8 cellular contexts compared by ENCODE assay signal in genomic region chr7:127251458-127252379, GRCh38. TPM values are rescaled to one million over a fixed set of nuclear protein-coding genes. Genes with fewer than 3 reads are reported as not detected.
DNase-seq lines count a peak whose midpoint lies in the region; ATAC-seq and TF ChIP-seq lines count a peak whose summit lies in the region.

No MANE protein-coding gene starts in this region.

- DNase-seq in activated CD4-positive, CD25-positive, alpha-beta regulatory T cell treated with anti-CD3 and anti-CD28 coated beads, Interleukin-2, amount 50 U/mL, for 72 hours, result peak; percentile 33
- DNase-seq in SK-N-DZ (ENCODE audit: low spot score) (peak; percentile 30), natural killer cell (no peak), COR-L47 (lab: John Stamatoyannopoulos, UW) (no peak)
- peak in 1 of 3 experiments; percentile 5 for DNase-seq in effector memory CD8-positive, alpha-beta T cell

- peak overlapping the region; percentile 85 to 90 for H3K4me3 Mint-ChIP-seq in effector memory CD8-positive, alpha-beta T cell
- peak overlapping the region; percentile 91 for H3K4me3 Mint-ChIP-seq in natural killer cell

- H3K27ac Mint-ChIP-seq in effector memory CD8-positive, alpha-beta T cell, result no peak overlapping the region
- H3K27ac Mint-ChIP-seq in natural killer cell, result no peak overlapping the region

- no peaks in the 10 kb centered on the region for H3K9me3 Mint-ChIP-seq in effector memory CD8-positive, alpha-beta T cell
- H3K9me3 Mint-ChIP-seq in natural killer cell, result no peaks in the 10 kb centered on the region

- peaks cover 18 to 25% of the 10 kb centered on the region in 2 donors for H3K4me1 Mint-ChIP-seq in effector memory CD8-positive, alpha-beta T cell (ENCODE audit: low read depth in 2 of 2)
- H3K4me1 Mint-ChIP-seq in natural killer cell, result peaks cover 8 to 20% of the 10 kb centered on the region in 2 donors

- ATAC-seq in activated CD4-positive, CD25-positive, alpha-beta regulatory T cell treated with anti-CD3 and anti-CD28 coated beads, Interleukin-2, amount 50 U/mL, for 24 hours, result no peak
- ATAC-seq in effector memory CD8-positive, alpha-beta T cell (replicated peaks), result no peak
- peak in 2 of 3 donors; percentile 14 to 36 for ATAC-seq in natural killer cell
- ATAC-seq in HG03196 (IDR thresholded peaks at IDR 0.05; ENCODE audit: unreplicated experiment), result no peak
- ATAC-seq in GM18861 (IDR thresholded peaks at IDR 0.05; ENCODE audit: unreplicated experiment), result no peak

- H3K36me3 Mint-ChIP-seq in effector memory CD8-positive, alpha-beta T cell (ENCODE audit: insufficient read depth), result peaks cover 3% of the 10 kb centered on the region
- H3K36me3 Mint-ChIP-seq in natural killer cell, result no peaks in the 10 kb centered on the region

- TF ChIP-seq CTCF in natural killer cell (IDR thresholded peaks at IDR 0.05), result no peak

- peaks cover 73 to 88% of the 10 kb centered on the region in 2 donors for H3K27me3 Mint-ChIP-seq in effector memory CD8-positive, alpha-beta T cell
- H3K27me3 Mint-ChIP-seq in natural killer cell (ENCODE audit: low read depth in 2 of 2), result peaks cover 55 to 68% of the 10 kb centered on the region in 2 donors

- intact Hi-C loops in natural killer cell (cut with micrococcal nuclease), result no loop called here

RNA-seq across cellular contexts. Expression of gene GRM8, which starts 1.0 kb away (rescaled TPM):
- polyA plus RNA-seq in SK-N-DZ (2014; cell fraction: cytosol; rRNA removed), result 13.8 and 18.2 TPM in 2 replicates
- polyA plus RNA-seq in SK-N-DZ (2014; cell fraction: nucleus; rRNA removed), result 17.6 and 18.4 TPM in 2 replicates
- not detected for total RNA-seq in natural killer cell

Comparison
In these comparisons a context has a peak if more than half of its experiments do, and no peak if none do; other contexts are left out.
1. DNase-seq: peak in activated CD4-positive, CD25-positive, alpha-beta regulatory T cell treated with anti-CD3 and anti-CD28 coated beads, Interleukin-2, amount 50 U/mL, for 72 hours (single experiment) and SK-N-DZ (single experiment); none in natural killer cell (single experiment) and COR-L47 (single experiment).
2. ATAC-seq: peak in natural killer cell (2 of 3); none in activated CD4-positive, CD25-positive, alpha-beta regulatory T cell treated with anti-CD3 and anti-CD28 coated beads, Interleukin-2, amount 50 U/mL, for 24 hours (0 of 2), effector memory CD8-positive, alpha-beta T cell (single experiment), HG03196 (single experiment) and GM18861 (single experiment).